Comparison of ENCODE assay signal across 22 cellular contexts in the genomic region with DNA sequence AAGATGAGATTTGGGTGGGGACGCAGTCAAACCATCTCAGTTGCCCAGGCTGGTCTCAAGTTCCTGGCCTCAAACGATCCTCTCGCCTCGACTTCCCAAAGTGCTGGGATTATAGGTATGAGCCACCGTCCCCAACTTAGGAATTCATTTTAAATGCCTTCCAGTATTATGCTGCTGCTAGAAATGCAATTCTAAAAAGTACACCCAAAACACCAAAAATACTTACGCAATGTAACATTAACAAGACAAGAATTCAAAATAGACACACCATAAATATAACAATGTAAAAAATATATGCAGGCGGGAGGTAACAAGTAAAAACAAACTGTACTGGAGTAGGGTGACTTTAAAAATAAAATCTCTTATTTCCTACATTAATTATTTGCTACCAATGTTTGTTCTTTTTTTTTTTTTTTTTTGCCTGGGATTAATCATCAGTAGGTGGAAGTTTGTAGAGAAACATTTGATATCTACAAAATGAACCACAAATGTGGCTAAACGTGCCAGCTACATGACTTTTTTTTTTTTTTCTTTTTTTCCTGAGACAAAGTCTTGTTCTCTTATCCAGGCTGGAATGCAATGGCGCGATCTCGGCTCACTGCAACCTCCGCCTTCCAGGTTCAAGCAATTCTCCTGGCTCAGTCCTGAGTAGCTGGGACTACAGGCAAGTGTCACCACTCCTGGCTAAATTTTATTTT.
"Had no signal": no experiment of that assay in that cellular context is flagged by ENCODE, and none has a peak within 500 bp of the region (broad histone marks: within the 10 kb centered on the region; RNA-seq: fewer than 3 reads in every experiment).

No MANE protein-coding gene starts in this region.

- H3K27ac Mint-ChIP-seq: endodermal cell; immature natural killer cell; naive B cell; stimulated activated naive B cell treated with anti-CD40 and anti-IgM and Interleukin-4, amounts not matched to agents 10 μg/mL and 1 μg/mL and 100 μg/mL, for 72 hours had no signal

- H3K4me1 ChIP-seq: psoas muscle had no signal

- H3K4me1 Mint-ChIP-seq: naive B cell; stimulated activated naive B cell treated with anti-CD40 and anti-IgM and Interleukin-4, amounts not matched to agents 10 μg/mL and 1 μg/mL and 100 μg/mL, for 72 hours had no signal

- H3K9me3 Mint-ChIP-seq: endodermal cell; immature natural killer cell; naive B cell; nephron; stimulated activated naive B cell treated with anti-CD40 and anti-IgM and Interleukin-4, amounts not matched to agents 10 μg/mL and 1 μg/mL and 100 μg/mL, for 72 hours had no signal

- H3K4me3 ChIP-seq: coronary artery, gastroesophageal sphincter, left ventricle myocardium inferior, lower lobe of right lung, psoas muscle, sigmoid colon, skin epidermis, stomach, thoracic aorta, transverse colon had no signal

- H3K27me3 Mint-ChIP-seq: naive B cell; stimulated activated naive B cell treated with anti-CD40 and anti-IgM and Interleukin-4, amounts not matched to agents 10 μg/mL and 1 μg/mL and 100 μg/mL, for 72 hours had no signal

- DNase-seq: effector CD4-positive, alpha-beta T cell; endodermal cell; foreskin fibroblast; immature natural killer cell; left cardiac atrium; left ventricle myocardium inferior; lower lobe of right lung; mesenchymal stem cell; naive B cell; psoas muscle; sigmoid colon; stimulated activated CD4-positive, alpha-beta T cell treated with anti-CD3 and anti-CD28 coated beads, Interleukin-2, amount 100 ng/mL, for 24 hours; stimulated activated CD4-positive, alpha-beta T cell treated with anti-CD3 and anti-CD28 coated beads, Interleukin-4, amount 100 ng/mL, for 4 hours; stimulated activated naive B cell treated with anti-CD40 and anti-IgM and Interleukin-4, amounts not matched to agents 10 μg/mL and 1 μg/mL and 100 μg/mL, for 72 hours; stomach; substantia nigra; transverse colon had no signal

- H3K27me3 ChIP-seq: gastroesophageal sphincter, sigmoid colon, stomach, transverse colon had no signal

- H3K27ac ChIP-seq: coronary artery, gastroesophageal sphincter, left ventricle myocardium inferior, lower lobe of right lung, psoas muscle, sigmoid colon, skin epidermis, thoracic aorta, transverse colon had no signal

- H3K9me3 ChIP-seq: gastroesophageal sphincter, left ventricle myocardium inferior, lower lobe of right lung, psoas muscle, sigmoid colon, stomach, thoracic aorta, transverse colon had no signal

- ATAC-seq: gastroesophageal sphincter; left cardiac atrium; lower lobe of right lung; psoas muscle; stimulated activated naive B cell treated with anti-CD40 and anti-IgM and Interleukin-4, amounts not matched to agents 10 μg/mL and 1 μg/mL and 100 μg/mL, for 72 hours had no signal

- H3K36me3 ChIP-seq: thoracic aorta, transverse colon had no signal

- H3K4me3 Mint-ChIP-seq: endodermal cell; immature natural killer cell; naive B cell; nephron; stimulated activated naive B cell treated with anti-CD40 and anti-IgM and Interleukin-4, amounts not matched to agents 10 μg/mL and 1 μg/mL and 100 μg/mL, for 72 hours had no signal
